8 cellular contexts compared by ENCODE assay signal in the genomic region with DNA sequence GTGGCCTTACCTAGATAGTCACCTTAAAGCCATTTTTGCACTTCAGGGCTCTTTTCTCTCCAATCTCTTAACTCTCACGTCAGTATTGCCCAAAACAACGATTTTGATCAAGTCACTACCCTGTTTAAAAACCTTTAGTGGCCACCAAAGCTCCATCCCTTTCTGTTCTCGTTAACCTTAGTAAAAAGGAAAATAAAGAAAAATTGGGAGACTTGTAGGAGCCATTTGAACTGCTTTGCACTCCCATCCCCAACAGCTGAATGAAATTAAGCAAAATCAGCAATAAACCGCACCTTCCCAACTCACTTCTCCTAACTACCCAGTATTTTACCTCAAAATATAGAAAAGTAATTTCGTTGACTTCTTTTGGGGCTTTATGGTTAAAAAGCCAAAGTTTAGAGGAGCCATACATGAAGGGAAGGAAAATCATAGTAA. TPM values are rescaled to one million over a fixed set of nuclear protein-coding genes. Genes with fewer than 3 reads are reported as not detected.
DNase-seq lines count a peak whose midpoint lies in the region; ATAC-seq and TF ChIP-seq lines count a peak whose summit lies in the region.

No MANE protein-coding gene starts in this region.

- TF ChIP-seq CTCF in GM12865 (IDR thresholded peaks at IDR 0.05; ENCODE audit: insufficient read depth, low read depth, low read length, missing control alignments) (no peak), WERI-Rb-1 (IDR thresholded peaks at IDR 0.05; ENCODE audit: low read depth, low read length) (no peak), fibroblast of villous mesenchyme (IDR thresholded peaks at IDR 0.05; ENCODE audit: insufficient read depth, low read depth, low read length) (no peak), sigmoid colon (IDR thresholded peaks at IDR 0.05) (no peak), GM20000 (IDR thresholded peaks at IDR 0.05; ENCODE audit: extremely low read depth, missing control alignments) (no peak)

- intact Hi-C loops in sigmoid colon (cut with DNase I) = loop anchor here (2.0 to 5.0 kb wide), 2 partner anchors 57 to 346 kb away; a partner anchor contains a TSS

- TF ChIP-seq EP300 in sigmoid colon (IDR thresholded peaks at IDR 0.05) = no peak

- peaks cover 0 to 34% (median 23%) of the 10 kb centered on the region in 4 donors for H3K4me1 ChIP-seq in sigmoid colon

- H3K4me3 ChIP-seq in GM12865 (ENCODE audit: low read depth, low read length) = peak overlapping the region; percentile 67
- peak overlapping the region; percentile 46 for H3K4me3 ChIP-seq in WERI-Rb-1 (ENCODE audit: low read depth, low read length)
- peak overlapping the region; percentile 76 for H3K4me3 ChIP-seq in fibroblast of villous mesenchyme (ENCODE audit: low read depth, low read length)
- peak overlapping the region; percentile 82 to 98 (median 92) for H3K4me3 ChIP-seq in sigmoid colon

- H3K36me3 ChIP-seq in WERI-Rb-1 = peaks cover 7% of the 10 kb centered on the region
- H3K36me3 ChIP-seq in sigmoid colon = no peaks in the 10 kb centered on the region

- peak overlapping the region; percentile 97 for H3K27ac ChIP-seq in WERI-Rb-1
- H3K27ac ChIP-seq in sigmoid colon = peak overlapping the region; percentile 88 to 90 (median 88)

- H3K9me3 ChIP-seq in WERI-Rb-1 (ENCODE audit: severe bottlenecking) = no peaks in the 10 kb centered on the region
- H3K9me3 ChIP-seq in sigmoid colon = no peaks in the 10 kb centered on the region

- WGBS in sigmoid colon, 2 donors = 82 to 88% methylated on average over 5 of the region's 5 CpGs

- TF ChIP-seq POLR2A in sigmoid colon (IDR thresholded peaks at IDR 0.05) = no peak

- no peak for ATAC-seq in HG02885 (IDR thresholded peaks at IDR 0.05; ENCODE audit: poor library complexity, unreplicated experiment)

- DNase-seq in GM12865 (ENCODE audit: low read depth) = no peak
- DNase-seq in WERI-Rb-1 = no peak
- DNase-seq in fibroblast of villous mesenchyme (ENCODE audit: low read depth) = no peak
- no peak for DNase-seq in sigmoid colon
- no peak for DNase-seq in activated gamma-delta T cell (lab: John Stamatoyannopoulos, UW)
- no peak for DNase-seq in NCI-H146 (lab: John Stamatoyannopoulos, UW)
- no peak for DNase-seq in GM20000 (ENCODE audit: low spot score)

- H3K27me3 ChIP-seq in WERI-Rb-1 (ENCODE audit: insufficient read depth, low read depth, severe bottlenecking) = no peaks in the 10 kb centered on the region
- H3K27me3 ChIP-seq in sigmoid colon = no peaks in the 10 kb centered on the region

RNA-seq across cellular contexts. Expression of a gene that starts 0.7 kb away (rescaled TPM):
- total RNA-seq in fibroblast of villous mesenchyme (43.5 and 59.6 TPM in 2 replicates), sigmoid colon (10 to 100 TPM; 41.3 to 46.4 (median 43.9) TPM)
- 10 to 100 TPM; 12.7 to 18.0 (median 16.7) TPM for polyA plus RNA-seq in sigmoid colon
